In genomic region chr20:34876161-34877001, GRCh38 we compare ENCODE assay signal across 8 cellular contexts. TPM values are rescaled to one million over a fixed set of nuclear protein-coding genes. Genes with fewer than 3 reads are reported as not detected.
DNase-seq lines count a peak whose midpoint lies in the region; ATAC-seq and TF ChIP-seq lines count a peak whose summit lies in the region.

ACSS2 (plus strand) TSS chr20:34876612; CDS start chr20:34876646, 34 bp downstream.

- no peaks in the 10 kb centered on the region for H3K9me3 Mint-ChIP-seq in activated CD4-positive, alpha-beta T cell treated with anti-CD3 and anti-CD28 coated beads, Interleukin-2, amount 10 ng/mL, durations not matched to agents 24 days and 14 days

- H3K27ac Mint-ChIP-seq in activated CD4-positive, alpha-beta T cell treated with anti-CD3 and anti-CD28 coated beads, Interleukin-2, amount 10 ng/mL, durations not matched to agents 24 days and 14 days: peak within 1 kb of the TSS; percentile 89

- intact Hi-C loops in activated CD4-positive, alpha-beta T cell treated with anti-CD3 and anti-CD28 coated beads, Interleukin-2, amount 10 ng/mL, durations not matched to agents 24 days and 14 days (cut with micrococcal nuclease): loop anchor here (1.0 to 5.0 kb wide), 4 partner anchors 15 to 884 kb away; partner anchors contain the start of genes GSS, MYH7B and RALY
- intact Hi-C loops in left colon (cut with DNase I, micrococcal nuclease): loop anchor here in 1 of 2 donors (2.0 kb wide), 1 partner anchor 72 kb away; no protein-coding TSS in a partner anchor

- peak; percentile 98 for DNase-seq in AG09319 (ENCODE audit: extremely low read depth, low read depth)
- DNase-seq in NCI-H524 treated with DMSO at 0.1 percent for 48 hours (lab: John Stamatoyannopoulos, UW): peak; percentile 62
- DNase-seq in activated CD4-positive, alpha-beta T cell treated with anti-CD3 and anti-CD28 coated beads, Interleukin-2, amount 10 ng/mL, durations not matched to agents 24 days and 14 days: peak; percentile 99
- peak; percentile 99 for DNase-seq in coronary artery (ENCODE audit: low spot score)
- DNase-seq in left colon: peak; percentile 100
- peak; percentile 98 for DNase-seq in stimulated activated CD4-positive, alpha-beta T cell treated with anti-CD3 and anti-CD28 coated beads, Interleukin-1b, Interleukin-23, amount 100 ng/mL, for 4 hours (ENCODE audit: low read depth in 2 of 2)

- H3K27me3 Mint-ChIP-seq in activated CD4-positive, alpha-beta T cell treated with anti-CD3 and anti-CD28 coated beads, Interleukin-2, amount 10 ng/mL, durations not matched to agents 24 days and 14 days: no peaks in the 10 kb centered on the region

- peaks cover 5% of the 10 kb centered on the region for H3K36me3 Mint-ChIP-seq in activated CD4-positive, alpha-beta T cell treated with anti-CD3 and anti-CD28 coated beads, Interleukin-2, amount 10 ng/mL, durations not matched to agents 24 days and 14 days (ENCODE audit: low read depth)

- peak within 1 kb of the TSS; percentile 92 for H3K4me3 ChIP-seq in coronary artery

- peaks cover 61% of the 10 kb centered on the region for H3K4me1 Mint-ChIP-seq in activated CD4-positive, alpha-beta T cell treated with anti-CD3 and anti-CD28 coated beads, Interleukin-2, amount 10 ng/mL, durations not matched to agents 24 days and 14 days

- no peak for TF ChIP-seq CTCF in AG09319 (IDR thresholded peaks at IDR 0.05; ENCODE audit: low read depth, low read length)
- TF ChIP-seq CTCF in coronary artery (IDR thresholded peaks at IDR 0.05): no peak

- TF ChIP-seq POLR2A in GM19099 (IDR thresholded peaks at IDR 0.05; ENCODE audit: extremely low read depth, insufficient read length, low read depth): peak; percentile 32

- ATAC-seq in HG03439 (IDR thresholded peaks at IDR 0.05; ENCODE audit: unreplicated experiment): peak; percentile 65
- ATAC-seq in left colon: peak; percentile 69

- peak within 1 kb of the TSS; percentile 96 for H3K4me3 Mint-ChIP-seq in activated CD4-positive, alpha-beta T cell treated with anti-CD3 and anti-CD28 coated beads, Interleukin-2, amount 10 ng/mL, durations not matched to agents 24 days and 14 days

- H3K27ac ChIP-seq in coronary artery: peak within 1 kb of the TSS; percentile 84 to 95

RNA-seq across cellular contexts. Expression of gene ACSS2, which starts in this region (rescaled TPM):
- 44.8 and 54.4 TPM in 2 replicates for total RNA-seq in activated CD4-positive, alpha-beta T cell treated with anti-CD3 and anti-CD28 coated beads, Interleukin-2, amount 10 ng/mL, durations not matched to agents 24 days and 14 days
- 100 to 1,000 TPM; 343 to 383 TPM for total RNA-seq in left colon

Comparison
In these comparisons a context has a peak if more than half of its experiments do, and no peak if none do; other contexts are left out.
1. Peak in every context shown above with its lines: DNase-seq, ATAC-seq, H3K4me3 ChIP-seq and H3K27ac ChIP-seq.